ENCODE assay signal across 16 cellular contexts in the genomic region with DNA sequence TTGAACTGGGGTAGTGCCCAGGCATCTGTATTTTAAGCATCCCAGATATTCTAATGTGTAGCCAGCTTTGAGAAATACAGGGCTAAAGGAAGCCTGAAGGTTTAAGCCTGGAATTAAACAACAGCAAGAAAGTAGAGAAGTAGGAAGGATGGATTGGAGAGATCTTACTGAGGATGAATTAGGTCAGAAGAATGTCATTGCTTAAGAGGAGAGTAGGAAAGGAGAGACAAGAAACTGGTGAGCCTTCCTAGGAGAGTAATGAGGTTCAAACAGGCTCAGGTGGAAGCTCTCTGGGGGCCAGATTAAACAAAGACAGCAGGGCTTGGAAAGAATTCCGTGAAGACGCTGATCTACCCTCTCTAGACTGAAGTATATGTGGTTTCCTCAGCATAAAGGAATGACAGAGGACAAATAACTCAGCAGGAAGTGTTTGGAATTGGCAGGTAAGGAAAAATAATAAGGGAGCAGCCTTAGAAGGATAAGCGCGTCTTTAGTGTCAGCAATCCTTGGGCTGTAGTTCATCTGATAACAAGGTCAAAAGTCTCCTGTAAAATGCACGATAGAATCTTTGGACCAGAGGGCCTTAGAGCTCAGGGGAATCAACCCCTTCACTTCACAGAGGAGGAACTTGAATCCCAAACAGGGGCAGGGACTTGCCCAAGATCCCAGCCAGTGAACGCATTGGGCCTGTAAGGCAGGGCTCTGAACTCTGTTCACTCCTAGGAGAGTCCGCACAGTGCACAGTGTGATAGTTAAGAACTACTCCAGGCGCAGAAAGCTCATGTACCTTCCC.
"Had no signal": no experiment of that assay in that cellular context is flagged by ENCODE, and none has a peak within 500 bp of the region (broad histone marks: within the 10 kb centered on the region; RNA-seq: fewer than 3 reads in every experiment).

No MANE protein-coding gene starts in this region.

- H3K4me3 ChIP-seq: gastroesophageal sphincter, upper lobe of left lung had no signal

- H3K4me1 ChIP-seq: gastroesophageal sphincter, upper lobe of left lung had no signal

- H3K9me3 Mint-ChIP-seq: activated naive CD8-positive, alpha-beta T cell treated with anti-CD3 and anti-CD28 coated beads, Interleukin-2, amount 50 U/mL, for 24 hours; activated T-helper 1 cell treated with anti-CD3 and anti-CD28 coated beads, Interleukin-12 subunit alpha, Interleukin-12 subunit beta, Interleukin-2, Interleukin-4 antibody, amounts not matched to agents 30 ng/mL and 10 ng/mL and 1 ng/mL, durations not matched to agents 14 hours and 24 hours and 36 hours; natural killer cell treated with Interleukin-12 subunit alpha and Interleukin-12 subunit beta and Interleukin-15 and Interleukin-18, amount 100 ng/mL, for 72 hours; T-cell had no signal

- H3K36me3 Mint-ChIP-seq: natural killer cell treated with Interleukin-12 subunit alpha and Interleukin-12 subunit beta and Interleukin-15 and Interleukin-18, amount 100 ng/mL, for 72 hours; T-cell had no signal

- DNase-seq: activated CD4-positive, alpha-beta T cell treated with anti-CD3 and anti-CD28 coated beads for 48 hours; activated naive CD4-positive, alpha-beta T cell; activated naive CD8-positive, alpha-beta T cell treated with anti-CD3 and anti-CD28 coated beads, Interleukin-2, amount 50 U/mL, for 24 hours; central memory CD4-positive, alpha-beta T cell; cortex of kidney; effector CD8-positive, alpha-beta T cell; hippocampal formation; stimulated activated CD4-positive, alpha-beta T cell treated with anti-CD3 and anti-CD28 coated beads, Interleukin-2, amount 100 ng/mL, for 48 hours; stimulated activated naive CD4-positive, alpha-beta T cell treated with Interleukin-2 at 50 U/mL for 16 hours; T-cell; upper lobe of left lung had no signal

- H3K27ac Mint-ChIP-seq: activated naive CD8-positive, alpha-beta T cell treated with anti-CD3 and anti-CD28 coated beads, Interleukin-2, amount 50 U/mL, for 24 hours; activated T-helper 1 cell treated with anti-CD3 and anti-CD28 coated beads, Interleukin-12 subunit alpha, Interleukin-12 subunit beta, Interleukin-2, Interleukin-4 antibody, amounts not matched to agents 30 ng/mL and 10 ng/mL and 1 ng/mL, durations not matched to agents 14 hours and 24 hours and 36 hours; natural killer cell treated with Interleukin-12 subunit alpha and Interleukin-12 subunit beta and Interleukin-15 and Interleukin-18, amount 100 ng/mL, for 72 hours; T-cell had no signal

- H3K4me1 Mint-ChIP-seq: activated naive CD8-positive, alpha-beta T cell treated with anti-CD3 and anti-CD28 coated beads, Interleukin-2, amount 50 U/mL, for 24 hours; T-cell had no signal

- H3K27me3 ChIP-seq: gastroesophageal sphincter, upper lobe of left lung had no signal

- H3K9me3 ChIP-seq: gastroesophageal sphincter, upper lobe of left lung had no signal

- H3K4me3 Mint-ChIP-seq: activated naive CD8-positive, alpha-beta T cell treated with anti-CD3 and anti-CD28 coated beads, Interleukin-2, amount 50 U/mL, for 24 hours; activated T-helper 1 cell treated with anti-CD3 and anti-CD28 coated beads, Interleukin-12 subunit alpha, Interleukin-12 subunit beta, Interleukin-2, Interleukin-4 antibody, amounts not matched to agents 30 ng/mL and 10 ng/mL and 1 ng/mL, durations not matched to agents 14 hours and 24 hours and 36 hours; natural killer cell treated with Interleukin-12 subunit alpha and Interleukin-12 subunit beta and Interleukin-15 and Interleukin-18, amount 100 ng/mL, for 72 hours; T-cell had no signal

- H3K27me3 Mint-ChIP-seq: activated naive CD8-positive, alpha-beta T cell treated with anti-CD3 and anti-CD28 coated beads, Interleukin-2, amount 50 U/mL, for 24 hours; natural killer cell treated with Interleukin-12 subunit alpha and Interleukin-12 subunit beta and Interleukin-15 and Interleukin-18, amount 100 ng/mL, for 72 hours; T-cell had no signal

- ATAC-seq: activated naive CD8-positive, alpha-beta T cell treated with anti-CD3 and anti-CD28 coated beads, Interleukin-2, amount 50 U/mL, for 24 hours; gastroesophageal sphincter; natural killer cell treated with Interleukin-12 subunit alpha and Interleukin-12 subunit beta and Interleukin-15 and Interleukin-18, amount 100 ng/mL, for 72 hours; sciatic nerve; T-cell had no signal

- H3K27ac ChIP-seq: epithelial cell of prostate, gastroesophageal sphincter, upper lobe of left lung had no signal

- H3K36me3 ChIP-seq: gastroesophageal sphincter, upper lobe of left lung had no signal
